Comparison of ENCODE assay signal across 1 cellular context in the genomic region with DNA sequence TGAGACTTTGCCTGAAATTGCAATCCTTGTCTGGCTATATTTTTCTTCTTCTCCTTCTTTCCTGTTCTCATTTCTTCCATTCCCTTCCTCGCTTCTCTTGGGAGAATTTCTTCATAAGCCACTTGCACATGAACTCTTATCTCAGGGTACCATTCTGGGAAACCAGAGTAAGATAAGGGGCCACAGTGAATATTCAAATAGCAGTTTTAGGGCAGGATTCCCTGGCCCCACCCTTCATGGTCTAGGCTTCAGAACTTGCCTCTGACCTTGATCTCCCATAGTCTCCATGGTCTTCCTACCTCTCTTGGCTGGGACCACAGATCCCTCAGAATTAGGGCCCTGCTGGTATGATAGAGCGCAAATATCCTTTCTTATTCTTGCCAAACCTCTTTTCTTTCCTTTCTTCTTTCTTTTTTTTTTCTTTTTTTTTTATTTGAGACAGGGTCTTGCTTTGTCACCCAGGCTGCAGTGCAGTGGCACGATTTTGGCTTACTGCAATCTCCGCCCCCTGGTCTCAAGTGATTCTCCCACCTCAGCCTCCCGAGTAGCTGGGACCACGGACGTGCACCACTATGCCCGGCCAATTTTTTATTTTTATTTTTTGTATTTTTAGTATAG.
A peak's percentile ranks its signal among the peaks of the same experiment; 100 is the strongest.
TF ChIP-seq lines count a peak whose summit lies in the region.

No MANE protein-coding gene starts in this region.

TF ChIP-seq in K562, 482 proteins besides CTCF, POLR2A, EP300 and RAD21 (continued from another document and continues in another):
- TF ChIP-seq ZNF280A (IDR thresholded peaks at IDR 0.05; ENCODE audit: low read depth, partially characterized antibody) (no peak), PREB (CRISPR knock-in tag; IDR thresholded peaks at IDR 0.05) (no peak), ARNT (IDR thresholded peaks at IDR 0.05) (peak in 1 of 2 experiments; percentile 87; a peak in 2 of 4 replicates), THAP7 (CRISPR knock-in tag; IDR thresholded peaks at IDR 0.05) (no peak), HMG20A (CRISPR knock-in tag; conservative IDR thresholded peaks at IDR 0.05) (no peak), CBX5 (IDR thresholded peaks at IDR 0.05; ENCODE audit: borderline replicate concordance, low read depth) (no peak), SUPT5H (IDR thresholded peaks at IDR 0.05) (no peak), PYGO2 (tag; IDR thresholded peaks at IDR 0.05) (no peak), RBM39 (optimal IDR thresholded peaks at IDR 0.05; ENCODE audit: low read depth, low read length) (no peak), KAT2B (IDR thresholded peaks at IDR 0.05; ENCODE audit: low read depth, low read length) (no peak), THRA (IDR thresholded peaks at IDR 0.05) (no peak), RBM34 (IDR thresholded peaks at IDR 0.05; ENCODE audit: borderline replicate concordance, insufficient read depth, low read length) (no peak), ZNF224 (CRISPR knock-in tag; IDR thresholded peaks at IDR 0.05) (no peak), ZBTB8A (IDR thresholded peaks at IDR 0.05; ENCODE audit: partially characterized antibody) (no peak), ILK (tag; IDR thresholded peaks at IDR 0.05; ENCODE audit: borderline replicate concordance, low read depth) (no peak), ZHX1 (conservative IDR thresholded peaks at IDR 0.05; ENCODE audit: low read length) (no peak), XRCC5 (IDR thresholded peaks at IDR 0.05; ENCODE audit: low read depth, low read length) (no peak), ZNF695 (CRISPR knock-in tag; IDR thresholded peaks at IDR 0.05) (no peak), HLTF (IDR thresholded peaks at IDR 0.05) (no peak; the same call in 1 of the 2 replicates), HDAC8 (tag; IDR thresholded peaks at IDR 0.05) (no peak), SMARCC2 (IDR thresholded peaks at IDR 0.05; ENCODE audit: low read depth) (peak; percentile 95), MTA1 (IDR thresholded peaks at IDR 0.05; ENCODE audit: borderline replicate concordance) (no peak; the same call in 1 of the 2 replicates), SRF (CRISPR knock-in tag; IDR thresholded peaks at IDR 0.05) (no peak), ZNF318 (IDR thresholded peaks at IDR 0.05; ENCODE audit: borderline replicate concordance in 1 of 2, low read depth in 1 of 2) (peak in 1 of 2 experiments; percentile 49; a peak in 1 of 4 replicates), CXXC5 (CRISPR knock-in tag; IDR thresholded peaks at IDR 0.05) (peak; percentile 56), GMEB1 (CRISPR knock-in tag; IDR thresholded peaks at IDR 0.05) (peak; percentile 30; the same call in 1 of the 2 replicates), RBBP5 (IDR thresholded peaks at IDR 0.05; ENCODE audit: borderline replicate concordance, insufficient read depth, low read length, poor library complexity, severe bottlenecking) (no peak), JUND (IDR thresholded peaks at IDR 0.05; ENCODE audit: borderline replicate concordance, low read depth, low read length) (peak; percentile 67), JUND (tag; IDR thresholded peaks at IDR 0.05; ENCODE audit: borderline replicate concordance, low read depth, low read length) (peak; percentile 11; the same call in 1 of the 3 replicates)
- TF ChIP-seq, protein P1, sequence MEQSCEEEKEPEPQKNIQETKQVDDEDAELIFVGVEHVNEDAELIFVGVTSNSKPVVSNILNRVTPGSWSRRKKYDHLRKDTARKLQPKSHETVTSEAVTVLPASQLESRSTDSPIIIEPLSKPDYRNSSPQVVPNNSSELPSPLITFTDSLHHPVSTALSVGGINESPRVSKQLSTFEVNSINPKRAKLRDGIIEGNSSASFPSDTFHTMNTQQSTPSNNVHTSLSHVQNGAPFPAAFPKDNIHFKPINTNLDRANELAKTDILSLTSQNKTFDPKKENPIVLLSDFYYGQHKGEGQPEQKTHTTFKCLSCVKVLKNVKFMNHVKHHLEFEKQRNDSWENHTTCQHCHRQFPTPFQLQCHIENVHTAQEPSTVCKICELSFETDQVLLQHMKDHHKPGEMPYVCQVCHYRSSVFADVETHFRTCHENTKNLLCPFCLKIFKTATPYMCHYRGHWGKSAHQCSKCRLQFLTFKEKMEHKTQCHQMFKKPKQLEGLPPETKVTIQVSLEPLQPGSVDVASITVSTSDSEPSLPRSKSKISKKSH (CRISPR knock-in tag; IDR thresholded peaks at IDR 0.05) = no peak
- TF ChIP-seq, protein P2, sequence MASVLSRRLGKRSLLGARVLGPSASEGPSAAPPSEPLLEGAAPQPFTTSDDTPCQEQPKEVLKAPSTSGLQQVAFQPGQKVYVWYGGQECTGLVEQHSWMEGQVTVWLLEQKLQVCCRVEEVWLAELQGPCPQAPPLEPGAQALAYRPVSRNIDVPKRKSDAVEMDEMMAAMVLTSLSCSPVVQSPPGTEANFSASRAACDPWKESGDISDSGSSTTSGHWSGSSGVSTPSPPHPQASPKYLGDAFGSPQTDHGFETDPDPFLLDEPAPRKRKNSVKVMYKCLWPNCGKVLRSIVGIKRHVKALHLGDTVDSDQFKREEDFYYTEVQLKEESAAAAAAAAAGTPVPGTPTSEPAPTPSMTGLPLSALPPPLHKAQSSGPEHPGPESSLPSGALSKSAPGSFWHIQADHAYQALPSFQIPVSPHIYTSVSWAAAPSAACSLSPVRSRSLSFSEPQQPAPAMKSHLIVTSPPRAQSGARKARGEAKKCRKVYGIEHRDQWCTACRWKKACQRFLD (CRISPR knock-in tag; IDR thresholded peaks at IDR 0.05) = no peak
- TF ChIP-seq, protein P3, sequence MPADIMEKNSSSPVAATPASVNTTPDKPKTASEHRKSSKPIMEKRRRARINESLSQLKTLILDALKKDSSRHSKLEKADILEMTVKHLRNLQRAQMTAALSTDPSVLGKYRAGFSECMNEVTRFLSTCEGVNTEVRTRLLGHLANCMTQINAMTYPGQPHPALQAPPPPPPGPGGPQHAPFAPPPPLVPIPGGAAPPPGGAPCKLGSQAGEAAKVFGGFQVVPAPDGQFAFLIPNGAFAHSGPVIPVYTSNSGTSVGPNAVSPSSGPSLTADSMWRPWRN (IDR thresholded peaks at IDR 0.05; ENCODE audit: low read depth) = peak; percentile 27; the same call in 1 of the 2 replicates
